In genomic region chr9:117718085-117718484, GRCh38 we compare ENCODE assay signal across 8 cellular contexts. TPM values are rescaled to one million over a fixed set of nuclear protein-coding genes. Genes with fewer than 3 reads are reported as not detected.
A peak's percentile ranks its signal among the peaks of the same experiment; 100 is the strongest.
DNase-seq lines count a peak whose midpoint lies in the region; ATAC-seq, FAIRE-seq and TF ChIP-seq lines count a peak whose summit lies in the region.

No MANE protein-coding gene starts in this region.

- TF ChIP-seq CTCF in bronchial epithelial cell (IDR thresholded peaks at IDR 0.05; ENCODE audit: insufficient read depth, low read length, severe bottlenecking), result no peak
- TF ChIP-seq CTCF in transverse colon (IDR thresholded peaks at IDR 0.05), result no peak
- TF ChIP-seq CTCF in dorsolateral prefrontal cortex (IDR thresholded peaks at IDR 0.05 in 54 of 56, conservative IDR thresholded peaks at IDR 0.05 in 2 of 56; ENCODE audit: low read depth in 1 of 56, partially characterized antibody in 56 of 56), result no peak

- peak overlapping the region in 2 of 4 donors; percentile 16 to 22 for H3K27ac ChIP-seq in transverse colon
- H3K27ac ChIP-seq in dorsolateral prefrontal cortex, result peak overlapping the region in 1 of 59 donors; percentile 18

- intact Hi-C loops in transverse colon (cut with DNase I; ENCODE audit: low total_unique reads) (no loop called here), dorsolateral prefrontal cortex (cut with DNase I) (no loop called here)

- no peaks in the 10 kb centered on the region for H3K36me3 ChIP-seq in bronchial epithelial cell (ENCODE audit: control insufficient read depth, insufficient read depth, low read length)
- no peaks in the 10 kb centered on the region for H3K36me3 ChIP-seq in transverse colon
- H3K36me3 ChIP-seq in MG63, result no peaks in the 10 kb centered on the region

- peak; percentile 100 for ATAC-seq in GM21360 (IDR thresholded peaks at IDR 0.05; ENCODE audit: unreplicated experiment)
- ATAC-seq in HG03460 (IDR thresholded peaks at IDR 0.05; ENCODE audit: unreplicated experiment), result peak; percentile 100

- H3K27me3 ChIP-seq in bronchial epithelial cell (ENCODE audit: control insufficient read depth, insufficient read depth, low read length), result no peaks in the 10 kb centered on the region
- no peaks in the 10 kb centered on the region for H3K27me3 ChIP-seq in transverse colon
- no peaks in the 10 kb centered on the region for H3K27me3 ChIP-seq in MG63
- H3K27me3 ChIP-seq in dorsolateral prefrontal cortex, result no peaks in the 10 kb centered on the region

- H3K4me3 ChIP-seq in bronchial epithelial cell (ENCODE audit: low read depth, low read length), result no peak overlapping the region
- no peak overlapping the region for H3K4me3 ChIP-seq in transverse colon
- H3K4me3 ChIP-seq in MG63, result no peak overlapping the region
- no peak overlapping the region for H3K4me3 ChIP-seq in dorsolateral prefrontal cortex

- in situ Hi-C loops in transverse colon (cut with MboI; ENCODE audit: low pct_ligation_motif_present in 1 of 4, low pct_unique_long_range_greater_than_20kb in 1 of 4, low sequenced_read_pairs in 3 of 4), result no loop called here

- no peaks in the 10 kb centered on the region for H3K9me3 ChIP-seq in transverse colon
- H3K9me3 ChIP-seq in MG63, result no peaks in the 10 kb centered on the region

- no peak for TF ChIP-seq EP300 in transverse colon (IDR thresholded peaks at IDR 0.05; ENCODE audit: low read depth)

- H3K4me1 ChIP-seq in transverse colon, result peaks cover 0 to 43% (median 14%) of the 10 kb centered on the region in 4 donors

- FAIRE-seq in bronchial epithelial cell (lab: Jason Lieb, UNC), result no peak

- DNase-seq in EL (peak; percentile 43), bronchial epithelial cell (ENCODE audit: low read depth) (peak; percentile 52), transverse colon (peak; percentile 20), MG63 (no peak), NCI-H748 (lab: John Stamatoyannopoulos, UW; ENCODE audit: unreplicated experiment) (no peak), dorsolateral prefrontal cortex (no peak)

- no peak for TF ChIP-seq POLR2A in transverse colon (IDR thresholded peaks at IDR 0.05)

RNA-seq across cellular contexts. Expression of gene TLR4, which starts 13.9 kb away (rescaled TPM):
- 0.13 and 0.26 TPM in 2 replicates for total RNA-seq in bronchial epithelial cell
- 10 to 100 TPM in 1 of 4 donors, 1 to 10 TPM in 3; 2.2 to 12.4 (median 6.5) TPM for total RNA-seq in transverse colon
- total RNA-seq in MG63 (2014; rRNA removed; shearing (Covaris generic); ENCODE audit: low replicate concordance), result 3.5 and 3.9 TPM in 2 replicates
- 10 to 100 TPM in 119 of 120 experiments, 1 to 10 TPM in 1; 8.4 to 73.4 (median 26.8) TPM for total RNA-seq in dorsolateral prefrontal cortex

Comparison
In these comparisons a context has a peak if more than half of its experiments do, and no peak if none do; other contexts are left out.
1. DNase-seq: peak in EL (single experiment), bronchial epithelial cell (single experiment) and transverse colon (single experiment); none in MG63 (single experiment), NCI-H748 (single experiment) and dorsolateral prefrontal cortex (0 of 10).